ENCODE assay signal across 8 cellular contexts in genomic region chr12:53295891-53296219, GRCh38. TPM values are rescaled to one million over a fixed set of nuclear protein-coding genes. Genes with fewer than 3 reads are reported as not detected.
A peak's percentile ranks its signal among the peaks of the same experiment; 100 is the strongest.
DNase-seq lines count a peak whose midpoint lies in the region; ATAC-seq, FAIRE-seq and TF ChIP-seq lines count a peak whose summit lies in the region.

No MANE protein-coding gene starts in this region.

- H3K36me3 Mint-ChIP-seq in dendritic cell treated with granulocyte-macrophage colony-stimulating factor and Interleukin-4, amounts not matched to agents 40 ng/mL and 50 ng/mL, for 4 days (ENCODE audit: low read depth), result peaks cover 90% of the 10 kb centered on the region
- no peaks in the 10 kb centered on the region for H3K36me3 Mint-ChIP-seq in naive B cell

- H3K4me3 ChIP-seq in AG04449 (ENCODE audit: low read depth, low read length) (peak overlapping the region; percentile 93), MG63 (peak overlapping the region; percentile 72)

- CTCF ChIA-PET in AG04449 (lab: Yijun Ruan, JAX), result interaction anchor here (0.9 to 22.9 kb wide), 8 partner anchors 8 to 136 kb away, joined by 3 to 659 read pairs (median 8); partner anchors contain the start of genes AAAS and ITGB7

- H3K4me1 Mint-ChIP-seq in dendritic cell treated with granulocyte-macrophage colony-stimulating factor and Interleukin-4, amounts not matched to agents 40 ng/mL and 50 ng/mL, for 4 days (ENCODE audit: low read depth), result peaks cover 56% of the 10 kb centered on the region
- peaks cover 27 to 51% (median 49%) of the 10 kb centered on the region in 3 donors for H3K4me1 Mint-ChIP-seq in naive B cell

- no peaks in the 10 kb centered on the region for H3K27me3 Mint-ChIP-seq in dendritic cell treated with granulocyte-macrophage colony-stimulating factor and Interleukin-4, amounts not matched to agents 40 ng/mL and 50 ng/mL, for 4 days
- no peaks in the 10 kb centered on the region for H3K27me3 Mint-ChIP-seq in naive B cell

- no peaks in the 10 kb centered on the region for H3K27me3 ChIP-seq in MG63

- POLR2A ChIA-PET in AG04449 (lab: Yijun Ruan, JAX), result interaction anchor here (0.6 to 2.1 kb wide), 12 partner anchors 8 to 217 kb away, joined by 3 to 12 read pairs (median 4); partner anchors contain the start of genes AAAS, SPRYD3 and ZNF740

- no peaks in the 10 kb centered on the region for H3K9me3 Mint-ChIP-seq in dendritic cell treated with granulocyte-macrophage colony-stimulating factor and Interleukin-4, amounts not matched to agents 40 ng/mL and 50 ng/mL, for 4 days
- no peaks in the 10 kb centered on the region for H3K9me3 Mint-ChIP-seq in naive B cell

- H3K9me3 ChIP-seq in MG63, result no peaks in the 10 kb centered on the region

- FAIRE-seq in D721Med (lab: Jason Lieb, UNC), result no peak

- intact Hi-C loops in dendritic cell treated with granulocyte-macrophage colony-stimulating factor and Interleukin-4, amounts not matched to agents 40 ng/mL and 50 ng/mL, for 4 days (cut with micrococcal nuclease), result loop anchor here (5.0 kb wide), 1 partner anchor 44 kb away; a partner anchor contains a TSS

- H3K36me3 ChIP-seq in MG63, result peaks cover 59% of the 10 kb centered on the region

- peak overlapping the region; percentile 94 for H3K4me3 Mint-ChIP-seq in dendritic cell treated with granulocyte-macrophage colony-stimulating factor and Interleukin-4, amounts not matched to agents 40 ng/mL and 50 ng/mL, for 4 days
- peak overlapping the region; percentile 95 to 100 (median 98) for H3K4me3 Mint-ChIP-seq in naive B cell

- H3K27ac Mint-ChIP-seq in dendritic cell treated with granulocyte-macrophage colony-stimulating factor and Interleukin-4, amounts not matched to agents 40 ng/mL and 50 ng/mL, for 4 days, result peak overlapping the region; percentile 92
- peak overlapping the region; percentile 96 to 99 (median 99) for H3K27ac Mint-ChIP-seq in naive B cell

- peak in 1 of 2 donors; percentile 3 for ATAC-seq in naive B cell (ENCODE audit: low read depth in 2 of 2)
- ATAC-seq in HG03095 (IDR thresholded peaks at IDR 0.05; ENCODE audit: unreplicated experiment), result no peak

- DNase-seq in AG04449 (ENCODE audit: low read depth, low spot score) (no peak), MG63 (no peak), naive B cell (no peak), D721Med (ENCODE audit: insufficient read length, low spot score) (no peak), activated gamma-delta T cell treated with Interleukin-2 at 50 U/mL for 16 hours (no peak), NCI-H2029 (lab: John Stamatoyannopoulos, UW) (no peak)

- TF ChIP-seq CTCF in AG04449 (IDR thresholded peaks at IDR 0.05; ENCODE audit: insufficient read depth, low read length, missing control alignments), result no peak
- TF ChIP-seq CTCF in D721Med (IDR thresholded peaks at IDR 0.05; ENCODE audit: insufficient read depth, missing control alignments), result no peak

RNA-seq across cellular contexts. Expression of gene PFDN5, which starts 0.5 kb away (rescaled TPM):
- 412 and 629 TPM in 2 replicates for total RNA-seq in MG63 (2014; rRNA removed; shearing (Covaris generic); ENCODE audit: low replicate concordance)
- 1,000 to 10,000 TPM; 1,564 to 1,943 (median 1,771) TPM for polyA plus RNA-seq in naive B cell (ENCODE audit: low read depth in 6 of 6)

RNA-seq across cellular contexts. Expression of gene MYG1, which starts 3.6 kb away (rescaled TPM):
- total RNA-seq in MG63 (2014; rRNA removed; shearing (Covaris generic); ENCODE audit: low replicate concordance), result 30.8 and 42.8 TPM in 2 replicates
- 10 to 100 TPM; 52.3 to 94.2 (median 60.4) TPM for polyA plus RNA-seq in naive B cell (ENCODE audit: low read depth in 6 of 6)

RNA-seq across cellular contexts. Expression of gene AAAS, which starts 25.6 kb away (rescaled TPM):
- total RNA-seq in MG63 (2014; rRNA removed; shearing (Covaris generic); ENCODE audit: low replicate concordance), result 75.6 and 114 TPM in 2 replicates
- polyA plus RNA-seq in naive B cell (ENCODE audit: low read depth in 6 of 6), result 10 to 100 TPM; 34.9 to 49.9 (median 38.5) TPM

RNA-seq across cellular contexts. Expression of gene ESPL1, which starts 27.8 kb away (rescaled TPM):
- 22.1 and 23.9 TPM in 2 replicates for total RNA-seq in MG63 (2014; rRNA removed; shearing (Covaris generic); ENCODE audit: low replicate concordance)
- under 1 TPM in 3 of 6 donors, not detected in 3; 0.12 to 0.40 (median 0.23) TPM for polyA plus RNA-seq in naive B cell (ENCODE audit: low read depth in 6 of 6)

RNA-seq across cellular contexts. Expression of gene SP7, which starts 40.3 kb away (rescaled TPM):
- total RNA-seq in MG63 (2014; rRNA removed; shearing (Covaris generic); ENCODE audit: low replicate concordance), result not detected in 2 replicates
- under 1 TPM in 3 of 6 donors, not detected in 3; 0.17 to 0.33 (median 0.27) TPM for polyA plus RNA-seq in naive B cell (ENCODE audit: low read depth in 6 of 6)
